2 cellular contexts compared by ENCODE assay signal in genomic region chr17:2013220-2013993, GRCh38. TPM values are rescaled to one million over a fixed set of nuclear protein-coding genes. Genes with fewer than 3 reads are reported as not detected.
"Had no signal": no experiment of that assay in that cellular context is flagged by ENCODE, and none has a peak within 500 bp of the region (broad histone marks: within the 10 kb centered on the region; RNA-seq: fewer than 3 reads in every experiment).

No MANE protein-coding gene starts in this region.

RNA-seq across cellular contexts. Expression of gene RTN4RL1, which starts 11.7 kb away (rescaled TPM):
- total RNA-seq: OCI-LY7, Peyer's patch had no signal
